Comparison of ENCODE assay signal across 3 cellular contexts in the genomic region with DNA sequence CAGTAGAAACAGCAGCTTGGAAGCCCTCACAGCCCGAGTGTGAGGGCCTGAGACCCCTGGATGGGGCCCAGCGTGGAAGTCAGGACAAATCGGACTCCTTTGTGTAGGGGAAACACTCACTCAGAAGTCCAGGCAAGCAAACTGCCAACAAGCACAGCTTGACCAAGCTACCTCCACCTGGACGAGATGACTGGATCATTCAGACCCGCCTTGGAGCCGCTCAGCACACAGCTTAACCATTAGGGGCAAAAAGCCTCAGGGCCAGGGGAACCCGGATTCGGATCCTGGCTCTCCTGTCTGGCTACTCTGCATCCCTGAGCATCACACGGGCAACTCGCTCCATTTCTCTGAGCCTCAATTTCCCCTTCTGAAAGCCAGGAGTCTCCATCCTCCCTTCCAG.
"Had no signal": no experiment of that assay in that cellular context is flagged by ENCODE, and none has a peak within 500 bp of the region (broad histone marks: within the 10 kb centered on the region; RNA-seq: fewer than 3 reads in every experiment).

No MANE protein-coding gene starts in this region.

- DNase-seq: GDM1, GF-D8 had no signal

- H3K4me3 ChIP-seq: GM12878 had no signal

- ATAC-seq: GM12878 had no signal
